ENCODE assay signal across 8 cellular contexts in genomic region chr1:23483327-23484252, GRCh38. TPM values are rescaled to one million over a fixed set of nuclear protein-coding genes. Genes with fewer than 3 reads are reported as not detected.
DNase-seq lines count a peak whose midpoint lies in the region; ATAC-seq and TF ChIP-seq lines count a peak whose summit lies in the region.

Gene ASAP3 (minus strand): TSS chr1:23484179. CDS start chr1:23484133, 46 bp downstream.

- intact Hi-C loops in stomach (cut with DNase I; ENCODE audit: low total_unique reads): no loop called here

- H3K36me3 ChIP-seq in stomach: no peaks in the 10 kb centered on the region

- H3K36me3 Mint-ChIP-seq in activated naive CD4-positive, alpha-beta T cell treated with anti-CD3 and anti-CD28 coated beads, Interleukin-2, amount 10 ng/mL, durations not matched to agents 7 days and 5 days: no peaks in the 10 kb centered on the region

- peaks cover 0 to 18% (median 0%) of the 10 kb centered on the region in 3 donors for H3K27me3 ChIP-seq in stomach

- ATAC-seq in left lobe of liver: peak; percentile 31
- no peak for ATAC-seq in HG02970 (IDR thresholded peaks at IDR 0.05; ENCODE audit: low FRiP score, unreplicated experiment)

- CTCF ChIA-PET in activated naive CD4-positive, alpha-beta T cell treated with anti-CD3 and anti-CD28 coated beads, Interleukin-2, amount 10 ng/mL, durations not matched to agents 7 days and 5 days (lab: Charles Lee): interaction anchor here (1.3 to 4.9 kb wide), 3 partner anchors 14 to 153 kb away, joined by 3 to 34 read pairs (median 4); no protein-coding TSS in a partner anchor
- CTCF ChIA-PET in RWPE1 (lab: Yijun Ruan, JAX): interaction anchor here (0.5 to 1.8 kb wide), 7 partner anchors 18 to 314 kb away, joined by 3 to 7 read pairs (median 3); partner anchors contain the start of gene RPL11

- H3K27ac ChIP-seq in RWPE1 (peak within 1 kb of the TSS; percentile 86), stomach (peak within 1 kb of the TSS; percentile 81 to 96 (median 90))

- H3K27ac Mint-ChIP-seq in activated naive CD4-positive, alpha-beta T cell treated with anti-CD3 and anti-CD28 coated beads, Interleukin-2, amount 10 ng/mL, durations not matched to agents 7 days and 5 days: peak within 1 kb of the TSS; percentile 81

- peaks cover 18% of the 10 kb centered on the region for H3K4me1 Mint-ChIP-seq in activated naive CD4-positive, alpha-beta T cell treated with anti-CD3 and anti-CD28 coated beads, Interleukin-2, amount 10 ng/mL, durations not matched to agents 7 days and 5 days

- H3K4me3 Mint-ChIP-seq in activated naive CD4-positive, alpha-beta T cell treated with anti-CD3 and anti-CD28 coated beads, Interleukin-2, amount 10 ng/mL, durations not matched to agents 7 days and 5 days: peak within 1 kb of the TSS; percentile 87

- H3K9me3 ChIP-seq in stomach: no peaks in the 10 kb centered on the region

- no peak for TF ChIP-seq EP300 in stomach (IDR thresholded peaks at IDR 0.05)

- peak within 1 kb of the TSS; percentile 63 to 98 (median 92) for H3K4me3 ChIP-seq in stomach

- H3K27me3 Mint-ChIP-seq in activated naive CD4-positive, alpha-beta T cell treated with anti-CD3 and anti-CD28 coated beads, Interleukin-2, amount 10 ng/mL, durations not matched to agents 7 days and 5 days: peaks cover 94% of the 10 kb centered on the region

- TF ChIP-seq POLR2A in stomach (IDR thresholded peaks at IDR 0.05): no peak

- TF ChIP-seq CTCF in RWPE1 (conservative IDR thresholded peaks at IDR 0.05; ENCODE audit: low read depth) (0 out of 2 replicates have a peak, but pooled peaks have one; percentile 14), stomach (IDR thresholded peaks at IDR 0.05) (no peak)

- POLR2A ChIA-PET in RWPE1 (lab: Yijun Ruan, JAX; ENCODE audit: low non-redundant PET): interaction anchor here (0.6 to 0.8 kb wide), 2 partner anchors 50 to 60 kb away, joined by 3 read pairs; no protein-coding TSS in a partner anchor

- 0 to 2% (median 1%) methylated on average over 29 to 83 of the region's 84 CpGs for WGBS in stomach, 5 donors

- no peaks in the 10 kb centered on the region for H3K9me3 Mint-ChIP-seq in activated naive CD4-positive, alpha-beta T cell treated with anti-CD3 and anti-CD28 coated beads, Interleukin-2, amount 10 ng/mL, durations not matched to agents 7 days and 5 days

- DNase-seq in activated naive CD4-positive, alpha-beta T cell treated with anti-CD3 and anti-CD28 coated beads, Interleukin-2, amount 10 ng/mL, durations not matched to agents 7 days and 5 days: no peak
- no peak for DNase-seq in activated naive CD4-positive, alpha-beta T cell (lab: John Stamatoyannopoulos, UW)
- DNase-seq in RWPE1 (ENCODE audit: low spot score) (no peak), cerebellum (ENCODE audit: low spot score) (no peak), left lobe of liver (ENCODE audit: low spot score) (peak; percentile 66), stomach (peak; percentile 63), COLO829 (ENCODE audit: low spot score) (no peak)

- H3K4me1 ChIP-seq in stomach: peaks cover 25 to 60% (median 47%) of the 10 kb centered on the region in 4 donors

RNA-seq across cellular contexts. Expression of gene ASAP3, which starts in this region (rescaled TPM):
- total RNA-seq in cerebellum (16.2 TPM), left lobe of liver (16.7 TPM), stomach (100 to 1,000 TPM in 1 of 5 donors, 10 to 100 TPM in 4; 29.2 to 228 (median 45.5) TPM)
- polyA plus RNA-seq in stomach: 10 to 100 TPM; 24.9 to 27.7 (median 25.1) TPM

Comparison
In these comparisons a context has a peak if more than half of its experiments do, and no peak if none do; other contexts are left out.
1. DNase-seq: peak in left lobe of liver (single experiment) and stomach (single experiment); none in activated naive CD4-positive, alpha-beta T cell treated with anti-CD3 and anti-CD28 coated beads, Interleukin-2, amount 10 ng/mL, durations not matched to agents 7 days and 5 days (single experiment), activated naive CD4-positive, alpha-beta T cell (0 of 4), RWPE1 (single experiment), cerebellum (single experiment) and COLO829 (single experiment).